Comparison of ENCODE assay signal across 36 cellular contexts in the genomic region with DNA sequence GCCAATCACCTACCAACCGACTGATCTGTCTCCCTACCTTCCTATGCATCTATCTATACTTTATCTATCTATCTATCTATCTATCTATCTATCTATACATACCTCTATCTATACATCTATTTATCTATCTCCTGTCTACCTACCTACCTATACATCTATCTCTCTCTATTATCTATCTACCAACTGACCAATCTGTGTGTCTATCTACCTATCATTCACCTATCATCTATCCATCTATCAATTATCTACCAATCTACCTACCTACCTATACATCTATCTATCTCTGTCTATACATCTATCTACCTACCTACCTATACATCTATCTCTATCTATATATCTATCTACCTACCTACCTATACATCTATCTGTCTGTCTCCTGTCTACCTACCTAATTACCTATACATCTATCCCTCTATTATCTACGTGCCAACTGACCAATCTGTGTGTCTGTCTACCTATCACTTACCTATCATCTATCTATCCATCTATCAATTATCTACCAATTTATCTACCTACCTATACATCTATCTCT. TPM values are rescaled to one million over a fixed set of nuclear protein-coding genes. Genes with fewer than 3 reads are reported as not detected.
DNase-seq lines count a peak whose midpoint lies in the region; ATAC-seq, FAIRE-seq and TF ChIP-seq lines count a peak whose summit lies in the region.
"Had no signal": no experiment of that assay in that cellular context is flagged by ENCODE, and none has a peak within 500 bp of the region (broad histone marks: within the 10 kb centered on the region; RNA-seq: fewer than 3 reads in every experiment).

No MANE protein-coding gene starts in this region.

- no peak overlapping the region for H2BK20ac ChIP-seq in IMR-90 (ENCODE audit: low read depth, low read length)
- H2BK20ac ChIP-seq in H1 (ENCODE audit: low read length) = no peak overlapping the region

- H3K9ac ChIP-seq in IMR-90 (ENCODE audit: low read depth, low read length) = no peak overlapping the region
- no peak overlapping the region for H3K9ac ChIP-seq in K562 (ENCODE audit: insufficient read depth in 1 of 2, low read depth in 2 of 2, low read length in 2 of 2)
- H3K9ac ChIP-seq in H1 (replicated peaks in 1 of 4; ENCODE audit: extremely low read depth in 1 of 4, low read depth in 3 of 4, low read length in 3 of 4) = no peak overlapping the region
- H3K9ac ChIP-seq: BLaER1; BLaER1 treated with 17β-estradiol and CSF1 and Interleukin-3, amounts not matched to agents 10 nM and 100 nM had no signal

- CTCF ChIA-PET in HEK293 (lab: Yijun Ruan, JAX) = no interaction called here
- CTCF ChIA-PET in IMR-90 (lab: Yijun Ruan, JAX) = no interaction called here
- CTCF ChIA-PET in K562 (lab: Yijun Ruan, JAX; ENCODE audit: low intra/inter-chr PET ratio) = no interaction called here
- CTCF ChIA-PET in H1 (lab: Charles Lee; ENCODE audit: partially characterized antibody) = no interaction called here

- no peaks in the 10 kb centered on the region for H4K20me1 ChIP-seq in IMR-90 (ENCODE audit: insufficient read depth, low read length)
- H4K20me1 ChIP-seq in K562 (replicated peaks; ENCODE audit: control insufficient read depth, insufficient read depth, low read length) = no peaks in the 10 kb centered on the region
- peaks cover 0 to 2% of the 10 kb centered on the region in 2 experiments for H4K20me1 ChIP-seq in H1 (replicated peaks in 1 of 2; ENCODE audit: control insufficient read depth in 1 of 2, insufficient read depth in 2 of 2, low read length in 2 of 2)
- H4K20me1 ChIP-seq: BLaER1 had no signal

- H3K9me3 ChIP-seq in HEK293 (ENCODE audit: control insufficient read depth, insufficient read depth, low read depth, low read length) = no peaks in the 10 kb centered on the region
- H3K9me3 ChIP-seq in IMR-90 (ENCODE audit: control insufficient read depth, insufficient read depth, low read length) = no peaks in the 10 kb centered on the region
- H3K9me3 ChIP-seq in K562 (replicated peaks; ENCODE audit: control insufficient read depth, insufficient read depth, low read depth, low read length) = no peaks in the 10 kb centered on the region
- no peaks in the 10 kb centered on the region for H3K9me3 ChIP-seq in H1 (ENCODE audit: insufficient read depth in 2 of 2, low read depth in 1 of 2, low read length in 1 of 2)
- H3K9me3 ChIP-seq: A549; BE2C; BLaER1; BLaER1 treated with 17β-estradiol and CSF1 and Interleukin-3, amounts not matched to agents 10 nM and 100 nM had no signal

- POLR2A ChIA-PET in HEK293 (lab: Yijun Ruan, JAX) = no interaction called here
- POLR2A ChIA-PET in IMR-90 (lab: Charles Lee; ENCODE audit: unreplicated experiment) = no interaction called here
- POLR2A ChIA-PET in K562 (lab: Yijun Ruan, JAX) = no interaction called here
- POLR2A ChIA-PET in H1 (lab: Charles Lee; ENCODE audit: partially characterized antibody) = no interaction called here

- BruUV-seq in IMR-90 (replicated peaks; lab: Mats Ljungman, UMichigan) (no TSS peak), K562 (replicated peaks; lab: Mats Ljungman, UMichigan) (no TSS peak)

- H3K4me1 ChIP-seq in HEK293 (ENCODE audit: control insufficient read depth, insufficient read depth, low read length) (no peaks in the 10 kb centered on the region), IMR-90 (ENCODE audit: control insufficient read depth, insufficient read depth, low read length) (no peaks in the 10 kb centered on the region), K562 (replicated peaks in 1 of 2; ENCODE audit: control insufficient read depth in 2 of 2, insufficient read depth in 2 of 2, low read length in 2 of 2) (no peaks in the 10 kb centered on the region), H1 (replicated peaks in 1 of 4; ENCODE audit: control insufficient read depth in 3 of 4, insufficient read depth in 4 of 4, low read length in 3 of 4) (peaks cover 0 to 6% (median 5%) of the 10 kb centered on the region in 4 experiments; a peak in 4 of 7 replicates)
- H3K4me1 ChIP-seq: A549, BE2C had no signal

- H3K4ac ChIP-seq in IMR-90 (ENCODE audit: low read depth, low read length) (no peak overlapping the region), H1 (replicated peaks; ENCODE audit: insufficient read length, low read depth, low read length) (no peak overlapping the region)

- no peak overlapping the region for H3K4me3 ChIP-seq in HEK293 (ENCODE audit: low read depth, low read length)
- no peak overlapping the region for H3K4me3 ChIP-seq in IMR-90 (ENCODE audit: insufficient read depth, low read depth, low read length)
- no peak overlapping the region for H3K4me3 ChIP-seq in K562
- H3K4me3 ChIP-seq in H1 (ENCODE audit: extremely low read depth in 1 of 4, insufficient read depth in 2 of 4, low read depth in 3 of 4, low read length in 4 of 4) = no peak overlapping the region
- no peak overlapping the region for H3K4me3 ChIP-seq in brain microvascular endothelial cell (ENCODE audit: low read depth, low read length)
- H3K4me3 ChIP-seq: A549; BLaER1; BLaER1 treated with 17β-estradiol and CSF1 and Interleukin-3, amounts not matched to agents 10 nM and 100 nM had no signal

- H3K79me1 ChIP-seq in IMR-90 (ENCODE audit: low read depth in 1 of 2, low read length in 2 of 2) (no peaks in the 10 kb centered on the region), H1 (ENCODE audit: low read depth, low read length) (no peaks in the 10 kb centered on the region)

- no peak overlapping the region for H3K14ac ChIP-seq in IMR-90 (replicated peaks; ENCODE audit: low read depth, low read length)
- no peak overlapping the region for H3K14ac ChIP-seq in H1 (ENCODE audit: insufficient read length)

- ATAC-seq in IMR-90 (ENCODE audit: low read depth) = no peak
- ATAC-seq in K562 = no peak
- no peak for ATAC-seq in GM18907 (IDR thresholded peaks at IDR 0.05; ENCODE audit: unreplicated experiment)
- ATAC-seq: A549; CD8-positive, alpha-beta T cell had no signal

- WGBS in IMR-90 (ENCODE audit: extremely low coverage in 2 of 2, insufficient read length in 1 of 2), 2 experiments = 39% methylated on average over 2 of the region's 2 CpGs; no CpG with 5 or more reads in 1 of the 2 experiments
- WGBS in K562 (ENCODE audit: insufficient coverage, low coverage, missing lambda C conversion rate) = 8% methylated on average over 2 of the region's 2 CpGs
- WGBS in H1 (ENCODE audit: extremely low coverage in 1 of 2, insufficient coverage in 1 of 2, insufficient read length in 1 of 2, insufficient replicate concordance in 2 of 2, low coverage in 1 of 2, low lambda C conversion rate in 2 of 2, missing lambda C conversion rate in 1 of 2), 2 experiments = 76% methylated on average over 2 of the region's 2 CpGs; no CpG with 5 or more reads in 1 of the 2 experiments

- H2BK15ac ChIP-seq in IMR-90 (ENCODE audit: low read depth, low read length) (no peak overlapping the region), H1 (ENCODE audit: low read length) (no peak overlapping the region)

- H2AK5ac ChIP-seq in IMR-90 (ENCODE audit: low read depth, low read length) (no peak overlapping the region), H1 (ENCODE audit: low read depth, low read length) (no peak overlapping the region)

- H4K8ac ChIP-seq in IMR-90 (ENCODE audit: low read depth in 2 of 2, low read length in 2 of 2) (no peak overlapping the region), H1 (ENCODE audit: extremely low read depth, insufficient read depth, low read length) (no peak overlapping the region)

- H3K36me3 ChIP-seq in HEK293 (ENCODE audit: control insufficient read depth in 2 of 2, insufficient read depth in 1 of 2, low read length in 2 of 2) = peaks cover 0 to 7% of the 10 kb centered on the region in 2 experiments; a peak in 1 of 3 replicates
- H3K36me3 ChIP-seq in IMR-90 (ENCODE audit: control insufficient read depth, insufficient read depth, low read length) = no peaks in the 10 kb centered on the region
- H3K36me3 ChIP-seq in K562 (ENCODE audit: control insufficient read depth, insufficient read depth, low read length) = 0 out of 3 replicates have a peak, but pooled peaks cover 3% of the 10 kb centered on the region
- H3K36me3 ChIP-seq in H1 (ENCODE audit: control insufficient read depth in 2 of 4, insufficient read depth in 4 of 4, low read length in 3 of 4) = no peaks in the 10 kb centered on the region
- H3K36me3 ChIP-seq in brain microvascular endothelial cell (replicated peaks) = no peaks in the 10 kb centered on the region
- H3K36me3 ChIP-seq: BE2C, BLaER1 had no signal

- no peak overlapping the region for H2AFZ ChIP-seq in IMR-90 (replicated peaks; ENCODE audit: low read length, poor library complexity)
- no peak overlapping the region for H2AFZ ChIP-seq in K562 (ENCODE audit: low read depth, low read length)
- no peak overlapping the region for H2AFZ ChIP-seq in H1 (ENCODE audit: low read length)

- no peak overlapping the region for H2BK120ac ChIP-seq in IMR-90 (ENCODE audit: low read depth, low read length)
- H2BK120ac ChIP-seq in H1 (replicated peaks; ENCODE audit: low read depth, low read length) = no peak overlapping the region

- H3K23ac ChIP-seq in IMR-90 (ENCODE audit: low read depth, low read length) (no peak overlapping the region), H1 (ENCODE audit: insufficient read length) (no peak overlapping the region)

- DNase-seq in IMR-90 (no peak), K562 (ENCODE audit: extremely low read depth in 1 of 4, low spot score in 3 of 4) (no peak), H1 (ENCODE audit: low read depth in 1 of 2, low spot score in 2 of 2) (no peak), brain microvascular endothelial cell (no peak), NCI-H1048 (lab: John Stamatoyannopoulos, UW) (no peak), middle frontal gyrus (ENCODE audit: extremely low spot score, low spot score) (no peak)
- DNase-seq: 8988T; ACHN; AML-193; BE2C; C1 segment of cervical spinal cord; Caco-2; Calu3; CD4-positive, alpha-beta memory T cell; CD4-positive, alpha-beta T cell; CD4-positive, CD25-positive, alpha-beta regulatory T cell; CD8-positive, alpha-beta memory T cell; CD8-positive, alpha-beta T cell; COR-L47; DMS 273 treated with DMSO at 0.1 percent for 48 hours; DMS153; DMS53; DMS79; DMS79 treated with DMSO at 0.1 percent for 48 hours; DND-41; EL had no signal

- FAIRE-seq in K562 (lab: Jason Lieb, UNC) (no peak), H1 (lab: Jason Lieb, UNC) (no peak)
- FAIRE-seq: A204.1, A549, D721Med had no signal

- no peak overlapping the region for H3K18ac ChIP-seq in IMR-90 (ENCODE audit: low read depth, low read length)
- no peak overlapping the region for H3K18ac ChIP-seq in H1 (ENCODE audit: extremely low read depth, low read length)

- TF ChIP-seq RAD21 in IMR-90 (IDR thresholded peaks at IDR 0.05; ENCODE audit: low read length) (no peak), K562 (CRISPR knock-in tag; conservative IDR thresholded peaks at IDR 0.05 in 1 of 2, IDR thresholded peaks at IDR 0.05 in 1 of 2) (no peak), H1 (IDR thresholded peaks at IDR 0.05 in 1 of 2, conservative IDR thresholded peaks at IDR 0.05 in 1 of 2; ENCODE audit: low read depth in 2 of 2, low read length in 2 of 2) (no peak)

- H3K79me2 ChIP-seq in K562 (ENCODE audit: control insufficient read depth, insufficient read depth, low read length) (no peaks in the 10 kb centered on the region), H1 (ENCODE audit: control insufficient read depth in 1 of 2, insufficient read depth in 2 of 2, low read length in 2 of 2) (no peaks in the 10 kb centered on the region)

- dilution Hi-C loops in IMR-90 (cut with HindIII; ENCODE audit: low sequenced_read_pairs, unreplicated experiment) = no loop called here

- in situ Hi-C loops in IMR-90 (cut with MboI; ENCODE audit: low sequenced_read_pairs) (no loop called here), K562 (cut with MboI) (no loop called here), brain microvascular endothelial cell (cut with HindIII; ENCODE audit: low pct_ligation_motif_present, low sequenced_read_pairs) (no loop called here)

- TF ChIP-seq CTCF in HEK293 (tag by site-specific recombination; IDR thresholded peaks at IDR 0.05) = no peak
- no peak for TF ChIP-seq CTCF in IMR-90 (conservative IDR thresholded peaks at IDR 0.05; ENCODE audit: low read depth, low read length)
- TF ChIP-seq CTCF in K562 (IDR thresholded peaks at IDR 0.05 in 2 of 3, conservative IDR thresholded peaks at IDR 0.05 in 1 of 3; ENCODE audit: insufficient read depth in 2 of 3, low read depth in 1 of 3, low read length in 3 of 3) = no peak
- TF ChIP-seq CTCF in H1 (IDR thresholded peaks at IDR 0.05; ENCODE audit: control extremely low read depth in 1 of 3, insufficient read depth in 1 of 3, low read depth in 1 of 3, low read length in 3 of 3) = no peak
- TF ChIP-seq CTCF in brain microvascular endothelial cell (IDR thresholded peaks at IDR 0.05; ENCODE audit: low read depth, low read length, missing control alignments) = no peak

- H3K23me2 ChIP-seq in H1 (ENCODE audit: low read depth, low read length) = peaks cover 10% of the 10 kb centered on the region

- H3K9me1 ChIP-seq in IMR-90 (ENCODE audit: insufficient read depth, low read length) = no peaks in the 10 kb centered on the region
- no peaks in the 10 kb centered on the region for H3K9me1 ChIP-seq in K562 (ENCODE audit: control insufficient read depth, insufficient read depth, low read length)

- TF ChIP-seq EP300 in K562 (IDR thresholded peaks at IDR 0.05; ENCODE audit: low read length) = no peak
- no peak for TF ChIP-seq EP300 in H1 (IDR thresholded peaks at IDR 0.05; ENCODE audit: borderline replicate concordance in 1 of 2, low read depth in 2 of 2, low read length in 2 of 2)

- H2BK5ac ChIP-seq in IMR-90 (ENCODE audit: low read depth, low read length, poor library complexity, severe bottlenecking) (peak overlapping the region; percentile 45), H1 (ENCODE audit: low read depth, low read length) (no peak overlapping the region)

- H4K91ac ChIP-seq in IMR-90 (ENCODE audit: insufficient read depth, low read depth, low read length) = no peak overlapping the region
- no peak overlapping the region for H4K91ac ChIP-seq in H1 (replicated peaks; ENCODE audit: insufficient read length, low read length)

- H3K27me3 ChIP-seq in IMR-90 (ENCODE audit: control insufficient read depth, insufficient read depth, low read length) = peaks cover 20% of the 10 kb centered on the region
- no peaks in the 10 kb centered on the region for H3K27me3 ChIP-seq in K562 (ENCODE audit: control insufficient read depth in 2 of 2, insufficient read depth in 2 of 2, low read length in 2 of 2)
- peaks cover 0 to 5% (median 2%) of the 10 kb centered on the region in 4 experiments; a peak in 2 of 7 replicates for H3K27me3 ChIP-seq in H1 (replicated peaks in 1 of 4; ENCODE audit: control insufficient read depth in 3 of 4, extremely low read depth in 1 of 4, insufficient read depth in 3 of 4, low read length in 3 of 4)
- H3K27me3 ChIP-seq in brain microvascular endothelial cell (replicated peaks) = no peaks in the 10 kb centered on the region

- no peak overlapping the region for H2BK12ac ChIP-seq in H1 (ENCODE audit: low read depth, low read length)

- intact Hi-C loops in IMR-90 (cut with micrococcal nuclease) (no loop called here), K562 (cut with micrococcal nuclease) (no loop called here)

- no peak overlapping the region for H3K4me2 ChIP-seq in IMR-90 (ENCODE audit: low read depth, low read length)
- no peak overlapping the region for H3K4me2 ChIP-seq in K562 (ENCODE audit: insufficient read depth, low read length)
- H3K4me2 ChIP-seq in H1 (ENCODE audit: insufficient read depth in 1 of 2, low read depth in 2 of 2, low read length in 2 of 2) = no peak overlapping the region
- H3K4me2 ChIP-seq: A549; BLaER1; BLaER1 treated with 17β-estradiol and CSF1 and Interleukin-3, amounts not matched to agents 10 nM and 100 nM had no signal

- H3K27ac ChIP-seq in HEK293 (ENCODE audit: extremely low read depth, low read depth, low read length) = no peak overlapping the region
- H3K27ac ChIP-seq in IMR-90 (ENCODE audit: insufficient read depth, low read length) = no peak overlapping the region
- no peak overlapping the region for H3K27ac ChIP-seq in K562 (ENCODE audit: extremely low read depth, low read depth, low read length)
- no peak overlapping the region for H3K27ac ChIP-seq in H1 (ENCODE audit: low read depth, low read length)
- H3K27ac ChIP-seq in brain microvascular endothelial cell = no peak overlapping the region
- H3K27ac ChIP-seq: 22Rv1; A549; BLaER1; BLaER1 treated with 17β-estradiol and CSF1 and Interleukin-3, amounts not matched to agents 10 nM and 100 nM; C4-2B had no signal

- TF ChIP-seq POLR2A in IMR-90 (IDR thresholded peaks at IDR 0.05; ENCODE audit: low read depth, low read length) = no peak
- TF ChIP-seq POLR2A in K562 (conservative IDR thresholded peaks at IDR 0.05) = no peak
- TF ChIP-seq POLR2A in H1 (IDR thresholded peaks at IDR 0.05; ENCODE audit: control extremely low read depth in 1 of 2, low read depth in 2 of 2, low read length in 2 of 2) = no peak

- H3K56ac ChIP-seq in IMR-90 (ENCODE audit: extremely low read depth, insufficient read depth, low read length) = no peak overlapping the region
- peak overlapping the region; percentile 96 for H3K56ac ChIP-seq in H1 (replicated peaks; ENCODE audit: insufficient read length, low read depth, low read length)

- H2AK9ac ChIP-seq in IMR-90 (replicated peaks; ENCODE audit: low read depth, low read length, poor library complexity) = no peak overlapping the region

- H4K5ac ChIP-seq in IMR-90 (ENCODE audit: low read depth, low read length) = no peak overlapping the region
- no peak overlapping the region for H4K5ac ChIP-seq in H1 (ENCODE audit: insufficient read length, low read depth, low read length)

RNA-seq across cellular contexts. Expression of a gene that starts 3.5 kb away (rescaled TPM):
- 0.18 and 0.28 TPM in 2 replicates for total RNA-seq in IMR-90 (2012; rRNA removed)
- 0.22 TPM in 2 replicates for polyA plus RNA-seq in IMR-90 (2012; rRNA removed)
- polyA plus RNA-seq in IMR-90 (2012; cell fraction: cytosol; rRNA removed) = 0.16 and 0.18 TPM in 2 replicates
- 0.45 and 0.58 TPM in 2 replicates for polyA plus RNA-seq in IMR-90 (2012; cell fraction: nucleus; rRNA removed; ENCODE audit: low replicate concordance)
- total RNA-seq in K562 (2011; cell fraction: chromatin; rRNA removed; ENCODE audit: low replicate concordance) = 0.16 and 0.46 TPM in 2 replicates
- total RNA-seq in K562 (2011; cell fraction: nucleolus; rRNA removed) = under 0.01 and 0.13 TPM in 2 replicates
- total RNA-seq in K562 (2011; cell fraction: nucleoplasm; rRNA removed) = 0.07 TPM in 1 of 2 replicates, not detected in the other
- 0.05 and 0.08 TPM in 2 replicates for total RNA-seq in K562 (2014; rRNA removed)
- 0.03 and 0.04 TPM in 2 replicates for total RNA-seq in K562 (2014; rRNA removed; fragmentation: Illumina TruSeq; extraction: Trizol)
- 0.04 TPM in 2 replicates for total RNA-seq in K562 (2015; rRNA removed; fragmentation: Illumina TruSeq; extraction: Trizol)
- total RNA-seq in K562 (2021) = 0.04 and 0.07 TPM in 2 replicates
- 0.01 and 0.06 TPM in 2 replicates for polyA plus RNA-seq in K562 (2011; rRNA removed)
- under 0.01 TPM in 1 of 2 replicates, not detected in the other for polyA plus RNA-seq in K562 (2011; cell fraction: cytosol; rRNA removed)
- polyA plus RNA-seq in K562 (2011; cell fraction: nucleus; rRNA removed) = 0.15 and 0.26 TPM in 2 replicates
- 0.07 and 0.54 TPM in 2 replicates for polyA plus RNA-seq in K562 (2012)
- 0.01 TPM in 2 replicates for polyA plus RNA-seq in K562 (2014; fragmentation: Illumina TruSeq; extraction: Trizol)
- polyA plus RNA-seq in K562 (2014; fragmentation: Nextera tagmentation; extraction: Ambion mirVana) = under 1 TPM in 1 of 2 experiments, not detected in 1; 0.01 TPM
- 0.01 TPM in 1 of 2 replicates, not detected in the other for polyA plus RNA-seq in K562 (2014; rRNA removed)
- polyA minus RNA-seq in K562 (2011; rRNA and poly(A)+ RNA removed) = 0.07 and 0.18 TPM in 2 replicates
- not detected in 2 replicates for polyA minus RNA-seq in K562 (2011; cell fraction: cytosol; rRNA and poly(A)+ RNA removed)
- polyA minus RNA-seq in K562 (2011; cell fraction: nucleus; rRNA and poly(A)+ RNA removed) = 0.11 and 0.13 TPM in 2 replicates
- total RNA-seq in H1 (2021; fragmentation: NEBNext Ultra II Directional; extraction: Animal tissue kit (Norgen Biotek cat#: 25700)) = 0.24 and 0.27 TPM in 2 replicates
- 0.02 and 0.09 TPM in 2 replicates for polyA plus RNA-seq in H1 (2011; rRNA removed)
- polyA plus RNA-seq in H1 (2011; cell fraction: cytosol; rRNA removed) = 0.05 TPM
- polyA plus RNA-seq in H1 (2011; cell fraction: nucleus; rRNA removed) = 0.10 TPM
- 0.03 to 0.09 TPM (median 0.06 TPM) in 4 replicates for polyA plus RNA-seq in H1 (2012, experiment 1 of 2)
- polyA plus RNA-seq in H1 (2012, experiment 2 of 2) = not detected
- 0.02 TPM for polyA plus RNA-seq in H1 (2013, experiment 1 of 2)
- polyA plus RNA-seq in H1 (2013, experiment 2 of 2) = 0.06 TPM
- 0.10 and 0.16 TPM in 2 replicates for polyA minus RNA-seq in H1 (2011; rRNA and poly(A)+ RNA removed)
- polyA minus RNA-seq in H1 (2011; cell fraction: cytosol; rRNA and poly(A)+ RNA removed) = not detected
- 0.20 TPM for polyA minus RNA-seq in H1 (2011; cell fraction: nucleus; rRNA and poly(A)+ RNA removed)
- polyA plus RNA-seq: CD14-positive monocyte; CD8-positive, alpha-beta memory T cell had no signal

RNA-seq across cellular contexts. Expression of a gene that starts 53.4 kb away (rescaled TPM):
- total RNA-seq in IMR-90 (2012; rRNA removed) (27.2 and 41.0 TPM in 2 replicates), K562 (2014; rRNA removed) (29.0 and 32.3 TPM in 2 replicates), K562 (2014; rRNA removed; fragmentation: Illumina TruSeq; extraction: Trizol) (42.7 and 45.5 TPM in 2 replicates), K562 (2015; rRNA removed; fragmentation: Illumina TruSeq; extraction: Trizol) (27.8 and 30.9 TPM in 2 replicates), K562 (2021) (49.9 and 55.9 TPM in 2 replicates)
- polyA plus RNA-seq in IMR-90 (2012; rRNA removed) (14.7 and 18.5 TPM in 2 replicates), K562 (2011; rRNA removed) (85.5 and 97.9 TPM in 2 replicates), K562 (2014; fragmentation: Illumina TruSeq; extraction: Trizol) (27.7 TPM in 2 replicates), K562 (2014; fragmentation: Nextera tagmentation; extraction: Ambion mirVana) (10 to 100 TPM in 1 of 2 experiments, 1 to 10 TPM in 1; 7.4 to 20.5 TPM), K562 (2014; rRNA removed) (23.1 and 29.4 TPM in 2 replicates), H1 (2011; rRNA removed) (45.5 and 48.2 TPM in 2 replicates)
- 3.8 and 5.3 TPM in 2 replicates for polyA plus RNA-seq in IMR-90 (2012; cell fraction: cytosol; rRNA removed)
- 23.9 and 45.1 TPM in 2 replicates for polyA plus RNA-seq in IMR-90 (2012; cell fraction: nucleus; rRNA removed; ENCODE audit: low replicate concordance)
- total RNA-seq in K562 (2011; cell fraction: chromatin; rRNA removed; ENCODE audit: low replicate concordance) = 208 and 240 TPM in 2 replicates
- total RNA-seq in K562 (2011; cell fraction: nucleolus; rRNA removed) = 116 and 135 TPM in 2 replicates
- 161 and 192 TPM in 2 replicates for total RNA-seq in K562 (2011; cell fraction: nucleoplasm; rRNA removed)
- polyA plus RNA-seq in K562 (2011; cell fraction: cytosol; rRNA removed) = 57.3 and 65.6 TPM in 2 replicates
- 112 and 116 TPM in 2 replicates for polyA plus RNA-seq in K562 (2011; cell fraction: nucleus; rRNA removed)
- 22.0 and 23.5 TPM in 2 replicates for polyA plus RNA-seq in K562 (2012)
- 121 and 128 TPM in 2 replicates for polyA minus RNA-seq in K562 (2011; rRNA and poly(A)+ RNA removed)
- 54.0 and 68.3 TPM in 2 replicates for polyA minus RNA-seq in K562 (2011; cell fraction: cytosol; rRNA and poly(A)+ RNA removed)
- 64.2 and 86.7 TPM in 2 replicates for polyA minus RNA-seq in K562 (2011; cell fraction: nucleus; rRNA and poly(A)+ RNA removed)
- total RNA-seq in H1 (2021; fragmentation: NEBNext Ultra II Directional; extraction: Animal tissue kit (Norgen Biotek cat#: 25700)) = 62.4 and 63.3 TPM in 2 replicates
- 43.4 TPM for polyA plus RNA-seq in H1 (2011; cell fraction: cytosol; rRNA removed)
- polyA plus RNA-seq in H1 (2011; cell fraction: nucleus; rRNA removed) = 84.0 TPM
- 37.6 to 46.9 TPM (median 41.0 TPM) in 4 replicates for polyA plus RNA-seq in H1 (2012, experiment 1 of 2)
- polyA plus RNA-seq in H1 (2012, experiment 2 of 2) = 14.5 TPM
- polyA plus RNA-seq in H1 (2013, experiment 1 of 2) = 37.3 TPM
- polyA plus RNA-seq in H1 (2013, experiment 2 of 2) = 37.7 TPM
- 141 and 152 TPM in 2 replicates for polyA minus RNA-seq in H1 (2011; rRNA and poly(A)+ RNA removed)
- polyA minus RNA-seq in H1 (2011; cell fraction: cytosol; rRNA and poly(A)+ RNA removed) = 51.6 TPM
- polyA minus RNA-seq in H1 (2011; cell fraction: nucleus; rRNA and poly(A)+ RNA removed) = 85.0 TPM
